ENCODE assay signal across 1 cellular context in the genomic region with DNA sequence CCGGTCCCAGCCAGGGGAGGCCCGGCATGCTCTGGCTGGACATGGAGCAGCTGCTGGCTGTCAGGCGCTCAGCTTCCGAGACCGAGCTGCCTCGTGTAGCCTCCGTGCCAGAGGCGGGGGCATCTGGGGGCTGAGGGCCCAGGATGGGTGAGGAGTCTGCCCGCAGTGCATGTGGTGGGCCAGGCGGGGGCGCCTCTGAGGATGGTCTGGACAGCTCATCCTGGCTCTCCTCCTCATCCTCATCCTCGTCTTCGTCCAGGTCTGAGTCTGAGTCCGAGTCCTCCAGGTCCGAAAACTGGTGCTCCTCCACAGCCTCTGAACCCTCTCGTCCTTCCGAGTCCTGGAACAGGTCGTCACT.
TF ChIP-seq lines count a peak whose summit lies in the region.

No MANE protein-coding gene starts in this region.

TF ChIP-seq in IMR-90, 13 proteins besides CTCF, POLR2A, EP300 and RAD21 (continued from another document):
- TF ChIP-seq, protein P1, sequence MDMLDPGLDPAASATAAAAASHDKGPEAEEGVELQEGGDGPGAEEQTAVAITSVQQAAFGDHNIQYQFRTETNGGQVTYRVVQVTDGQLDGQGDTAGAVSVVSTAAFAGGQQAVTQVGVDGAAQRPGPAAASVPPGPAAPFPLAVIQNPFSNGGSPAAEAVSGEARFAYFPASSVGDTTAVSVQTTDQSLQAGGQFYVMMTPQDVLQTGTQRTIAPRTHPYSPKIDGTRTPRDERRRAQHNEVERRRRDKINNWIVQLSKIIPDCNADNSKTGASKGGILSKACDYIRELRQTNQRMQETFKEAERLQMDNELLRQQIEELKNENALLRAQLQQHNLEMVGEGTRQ (IDR thresholded peaks at IDR 0.05; ENCODE audit: low read depth, low read length): no peak
- no peak for TF ChIP-seq BHLHE40 (IDR thresholded peaks at IDR 0.05; ENCODE audit: low read depth, low read length)
- TF ChIP-seq, protein P2, sequence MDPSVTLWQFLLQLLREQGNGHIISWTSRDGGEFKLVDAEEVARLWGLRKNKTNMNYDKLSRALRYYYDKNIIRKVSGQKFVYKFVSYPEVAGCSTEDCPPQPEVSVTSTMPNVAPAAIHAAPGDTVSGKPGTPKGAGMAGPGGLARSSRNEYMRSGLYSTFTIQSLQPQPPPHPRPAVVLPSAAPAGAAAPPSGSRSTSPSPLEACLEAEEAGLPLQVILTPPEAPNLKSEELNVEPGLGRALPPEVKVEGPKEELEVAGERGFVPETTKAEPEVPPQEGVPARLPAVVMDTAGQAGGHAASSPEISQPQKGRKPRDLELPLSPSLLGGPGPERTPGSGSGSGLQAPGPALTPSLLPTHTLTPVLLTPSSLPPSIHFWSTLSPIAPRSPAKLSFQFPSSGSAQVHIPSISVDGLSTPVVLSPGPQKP (IDR thresholded peaks at IDR 0.05; ENCODE audit: borderline replicate concordance, low read depth, low read length): no peak
- TF ChIP-seq FOS (IDR thresholded peaks at IDR 0.05; ENCODE audit: low read depth, low read length): no peak
